Comparison of ENCODE assay signal across 8 cellular contexts in the genomic region with DNA sequence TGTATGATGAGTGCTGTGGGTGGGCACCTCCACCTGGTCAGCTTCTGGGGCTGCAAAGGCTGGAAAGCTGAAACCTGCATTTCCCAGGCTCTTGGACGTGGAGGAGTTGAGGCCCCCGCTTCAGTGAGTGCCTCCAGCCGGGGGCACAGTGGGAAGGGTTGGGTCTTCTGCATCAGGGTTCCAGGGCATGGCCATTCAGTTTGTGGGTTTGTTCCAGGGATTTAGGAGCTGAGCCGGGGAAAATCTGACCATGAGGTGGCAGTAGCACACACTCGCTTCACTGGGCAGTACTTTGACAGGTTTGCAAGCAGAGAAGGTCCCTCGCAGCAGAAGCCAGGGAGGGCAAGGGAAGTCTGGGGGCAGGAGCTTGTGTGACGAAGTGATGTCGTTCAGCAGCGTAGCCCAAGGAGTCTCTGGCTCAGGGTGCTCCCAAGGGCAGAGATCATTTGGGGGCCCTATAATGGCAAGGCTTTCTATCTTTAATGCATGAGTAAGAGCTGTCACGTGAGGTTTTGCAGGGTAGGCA.
A peak's percentile ranks its signal among the peaks of the same experiment; 100 is the strongest.
DNase-seq lines count a peak whose midpoint lies in the region; ATAC-seq and TF ChIP-seq lines count a peak whose summit lies in the region.

No MANE protein-coding gene starts in this region.

- in situ Hi-C loops in GM13977 (cut with MboI; ENCODE audit: low pct_unique_long_range_greater_than_20kb, low sequenced_read_pairs, unreplicated experiment) = no loop called here

- CTCF ChIA-PET in AG04449 (lab: Yijun Ruan, JAX) = interaction anchor here (0.6 to 1.1 kb wide), 2 partner anchors 10 to 335 kb away, joined by 4 read pairs; no protein-coding TSS in a partner anchor

- peaks cover 5% of the 10 kb centered on the region for H3K4me1 ChIP-seq in NT2/D1 (ENCODE audit: insufficient read depth, insufficient read length)

- H3K27me3 ChIP-seq in NT2/D1 (ENCODE audit: insufficient read depth, insufficient read length) = no peaks in the 10 kb centered on the region

- no peak for ATAC-seq in HG03571 (IDR thresholded peaks at IDR 0.05; ENCODE audit: unreplicated experiment)

- H3K9ac ChIP-seq in NT2/D1 (ENCODE audit: insufficient read length, low read depth) = no peak overlapping the region

- POLR2A ChIA-PET in AG04449 (lab: Yijun Ruan, JAX) = no interaction called here

- H3K9me3 ChIP-seq in NT2/D1 (ENCODE audit: insufficient read depth, low read length) = peaks cover 9% of the 10 kb centered on the region; the same call in 1 of the 2 replicates

- no peak overlapping the region for H3K4me3 ChIP-seq in AG04449 (ENCODE audit: low read depth, low read length)
- no peak overlapping the region for H3K4me3 ChIP-seq in NT2/D1 (ENCODE audit: insufficient read length, low read depth)
- H3K4me3 ChIP-seq in fibroblast of pulmonary artery (replicated peaks; ENCODE audit: low read depth, low read length) = no peak overlapping the region

- no peak for DNase-seq in AG04449 (ENCODE audit: low read depth, low spot score)
- DNase-seq in GM13977 (ENCODE audit: low spot score) = peak; percentile 49
- DNase-seq in NT2/D1 (ENCODE audit: low read depth, low spot score) = peak; percentile 64
- DNase-seq in fibroblast of pulmonary artery (ENCODE audit: low read depth) = peak; percentile 79
- no peak for DNase-seq in activated T-cell treated with anti-CD3 and anti-CD28 coated beads for 4 hours
- no peak for DNase-seq in superior temporal gyrus (ENCODE audit: extremely low spot score)
- DNase-seq in NCI-H146 treated with DMSO at 0.1 percent for 48 hours (lab: John Stamatoyannopoulos, UW; ENCODE audit: unreplicated experiment) = no peak

- H3K36me3 ChIP-seq in NT2/D1 (ENCODE audit: insufficient read depth, insufficient read length, low read length) = no peaks in the 10 kb centered on the region

- TF ChIP-seq CTCF in AG04449 (IDR thresholded peaks at IDR 0.05; ENCODE audit: insufficient read depth, low read length, missing control alignments) = peak; percentile 61
- peak; percentile 41 for TF ChIP-seq CTCF in GM13977 (IDR thresholded peaks at IDR 0.05; ENCODE audit: extremely low read depth, insufficient read depth, missing control alignments)
- peak; percentile 70 for TF ChIP-seq CTCF in fibroblast of pulmonary artery (IDR thresholded peaks at IDR 0.05; ENCODE audit: low read length, missing control alignments)

Comparison
In these comparisons a context has a peak if more than half of its experiments do, and no peak if none do; other contexts are left out.
1. DNase-seq: peak in GM13977 (single experiment), NT2/D1 (single experiment) and fibroblast of pulmonary artery (single experiment); none in AG04449 (single experiment), activated T-cell treated with anti-CD3 and anti-CD28 coated beads for 4 hours (single experiment), superior temporal gyrus (single experiment) and NCI-H146 treated with DMSO at 0.1 percent for 48 hours (single experiment).
2. Peak in every context shown above with its lines, with median percentiles within 50 percentile points of each other: CTCF ChIP-seq.